17 cellular contexts compared by ENCODE assay signal in the genomic region with DNA sequence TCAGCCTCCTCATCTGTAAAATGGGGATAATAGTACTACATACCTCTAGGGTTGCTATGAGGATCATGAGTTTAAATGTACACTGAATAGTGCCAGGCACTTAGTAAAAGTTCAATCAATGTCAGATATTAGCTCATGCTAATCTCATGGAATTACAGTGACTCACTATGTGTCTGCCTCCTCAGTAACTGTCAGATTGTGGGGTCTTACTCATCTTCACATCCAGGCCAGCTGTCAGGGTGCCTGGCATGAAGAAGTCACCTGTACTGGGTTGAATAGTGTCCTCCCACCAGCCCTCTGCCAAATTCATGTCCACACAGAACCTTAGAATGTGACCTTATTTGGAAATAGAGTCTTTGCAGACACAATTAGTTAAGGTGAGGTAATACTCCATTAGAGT. TPM values are rescaled to one million over a fixed set of nuclear protein-coding genes. Genes with fewer than 3 reads are reported as not detected.
DNase-seq lines count a peak whose midpoint lies in the region; ATAC-seq and FAIRE-seq lines count a peak whose summit lies in the region.
"Had no signal": no experiment of that assay in that cellular context is flagged by ENCODE, and none has a peak within 500 bp of the region (broad histone marks: within the 10 kb centered on the region; RNA-seq: fewer than 3 reads in every experiment).

No MANE protein-coding gene starts in this region.

- no peak overlapping the region for H3K27ac Mint-ChIP-seq in activated naive CD4-positive, alpha-beta T cell treated with anti-CD3 and anti-CD28 coated beads, Interleukin-2, amount 50 U/mL, for 72 hours
- H3K27ac Mint-ChIP-seq in activated naive CD4-positive, alpha-beta T cell treated with anti-CD3 and anti-CD28 coated beads, Interleukin-2, amount 10 ng/mL, durations not matched to agents 7 days and 5 days: no peak overlapping the region
- H3K27ac Mint-ChIP-seq in stimulated activated naive CD8-positive, alpha-beta T cell treated with anti-CD3 and anti-CD28 coated beads, Interleukin-15, Interleukin-2, amounts not matched to agents 100 ng/mL and 50 ng/mL, for 24 hours: peak overlapping the region; percentile 42
- H3K27ac Mint-ChIP-seq: HFFc6; T-helper 1 cell treated with Interleukin-12 subunit alpha and Interleukin-12 subunit beta and Interleukin-4 antibody, amounts not matched to agents 30 μg/mL and 1 μg/mL, for 36 hours had no signal

- H3K36me3 Mint-ChIP-seq in activated naive CD4-positive, alpha-beta T cell treated with anti-CD3 and anti-CD28 coated beads, Interleukin-2, amount 50 U/mL, for 72 hours: peaks cover 0 to 5% of the 10 kb centered on the region in 2 donors
- no peaks in the 10 kb centered on the region for H3K36me3 Mint-ChIP-seq in activated naive CD4-positive, alpha-beta T cell treated with anti-CD3 and anti-CD28 coated beads, Interleukin-2, amount 10 ng/mL, durations not matched to agents 7 days and 5 days
- H3K36me3 Mint-ChIP-seq in stimulated activated naive CD8-positive, alpha-beta T cell treated with anti-CD3 and anti-CD28 coated beads, Interleukin-15, Interleukin-2, amounts not matched to agents 100 ng/mL and 50 ng/mL, for 24 hours (ENCODE audit: low read depth): no peaks in the 10 kb centered on the region

- H3K9me3 Mint-ChIP-seq in activated naive CD4-positive, alpha-beta T cell treated with anti-CD3 and anti-CD28 coated beads, Interleukin-2, amount 50 U/mL, for 72 hours: peaks cover 5 to 13% of the 10 kb centered on the region in 2 donors
- H3K9me3 Mint-ChIP-seq in activated naive CD4-positive, alpha-beta T cell treated with anti-CD3 and anti-CD28 coated beads, Interleukin-2, amount 10 ng/mL, durations not matched to agents 7 days and 5 days: peaks cover 3% of the 10 kb centered on the region
- peaks cover 4% of the 10 kb centered on the region for H3K9me3 Mint-ChIP-seq in stimulated activated naive CD8-positive, alpha-beta T cell treated with anti-CD3 and anti-CD28 coated beads, Interleukin-15, Interleukin-2, amounts not matched to agents 100 ng/mL and 50 ng/mL, for 24 hours
- H3K9me3 Mint-ChIP-seq: HFFc6 had no signal

- ATAC-seq in activated naive CD4-positive, alpha-beta T cell treated with anti-CD3 and anti-CD28 coated beads, Interleukin-2, amount 50 U/mL, for 72 hours: peak; percentile 55 to 56
- ATAC-seq in HG03196 (IDR thresholded peaks at IDR 0.05; ENCODE audit: unreplicated experiment): no peak
- no peak for ATAC-seq in GM18868 (IDR thresholded peaks at IDR 0.05; ENCODE audit: unreplicated experiment)

- CTCF ChIA-PET in activated naive CD4-positive, alpha-beta T cell treated with anti-CD3 and anti-CD28 coated beads, Interleukin-2, amount 10 ng/mL, durations not matched to agents 7 days and 5 days (lab: Charles Lee): no interaction called here

- H3K4me3 Mint-ChIP-seq in activated naive CD4-positive, alpha-beta T cell treated with anti-CD3 and anti-CD28 coated beads, Interleukin-2, amount 10 ng/mL, durations not matched to agents 7 days and 5 days: no peak overlapping the region
- H3K4me3 Mint-ChIP-seq in stimulated activated naive CD8-positive, alpha-beta T cell treated with anti-CD3 and anti-CD28 coated beads, Interleukin-15, Interleukin-2, amounts not matched to agents 100 ng/mL and 50 ng/mL, for 24 hours: no peak overlapping the region
- H3K4me3 Mint-ChIP-seq: CD4-positive, alpha-beta memory T cell; HFFc6; T-helper 1 cell treated with Interleukin-12 subunit alpha and Interleukin-12 subunit beta and Interleukin-4 antibody, amounts not matched to agents 30 μg/mL and 1 μg/mL, for 36 hours had no signal

- FAIRE-seq in RCC 7860 (lab: Jason Lieb, UNC): no peak

- H3K4me1 Mint-ChIP-seq in activated naive CD4-positive, alpha-beta T cell treated with anti-CD3 and anti-CD28 coated beads, Interleukin-2, amount 10 ng/mL, durations not matched to agents 7 days and 5 days: peaks cover 10% of the 10 kb centered on the region
- H3K4me1 Mint-ChIP-seq in stimulated activated naive CD8-positive, alpha-beta T cell treated with anti-CD3 and anti-CD28 coated beads, Interleukin-15, Interleukin-2, amounts not matched to agents 100 ng/mL and 50 ng/mL, for 24 hours (ENCODE audit: low read depth): peaks cover 15% of the 10 kb centered on the region

- H3K27me3 Mint-ChIP-seq in activated naive CD4-positive, alpha-beta T cell treated with anti-CD3 and anti-CD28 coated beads, Interleukin-2, amount 10 ng/mL, durations not matched to agents 7 days and 5 days: peaks cover 7% of the 10 kb centered on the region
- no peaks in the 10 kb centered on the region for H3K27me3 Mint-ChIP-seq in stimulated activated naive CD8-positive, alpha-beta T cell treated with anti-CD3 and anti-CD28 coated beads, Interleukin-15, Interleukin-2, amounts not matched to agents 100 ng/mL and 50 ng/mL, for 24 hours
- H3K27me3 Mint-ChIP-seq: CD4-positive, alpha-beta memory T cell had no signal

- no peak for DNase-seq in activated naive CD4-positive, alpha-beta T cell treated with anti-CD3 and anti-CD28 coated beads, Interleukin-2, amount 50 U/mL, for 72 hours (ENCODE audit: low spot score in 2 of 2)
- no peak for DNase-seq in activated naive CD4-positive, alpha-beta T cell treated with anti-CD3 and anti-CD28 coated beads, Interleukin-2, amount 10 ng/mL, durations not matched to agents 7 days and 5 days
- DNase-seq in RCC 7860 (ENCODE audit: low spot score): peak; percentile 35
- DNase-seq in glomerular visceral epithelial cell (ENCODE audit: extremely low spot score): peak; percentile 14
- no peak for DNase-seq in NCI-H146 (lab: John Stamatoyannopoulos, UW)
- DNase-seq: activated CD8-positive, alpha-beta memory T cell treated with anti-CD3 and anti-CD28 coated beads for 24 hours; CD4-positive, alpha-beta memory T cell; DND-41; dorsolateral prefrontal cortex; erythroblast; HFFc6; midbrain; NCI-H2029 treated with DMSO at 0.1 percent for 48 hours had no signal

RNA-seq across cellular contexts. Expression of a gene that starts 54.3 kb away (rescaled TPM):
- total RNA-seq in activated naive CD4-positive, alpha-beta T cell treated with anti-CD3 and anti-CD28 coated beads, Interleukin-2, amount 50 U/mL, for 72 hours: 10 to 100 TPM; 43.0 to 49.1 TPM

Comparison
In these comparisons a context has a peak if more than half of its experiments do, and no peak if none do; other contexts are left out.
1. ATAC-seq: peak in activated naive CD4-positive, alpha-beta T cell treated with anti-CD3 and anti-CD28 coated beads, Interleukin-2, amount 50 U/mL, for 72 hours (2 of 2); none in HG03196 (single experiment) and GM18868 (single experiment).
2. DNase-seq: peak in RCC 7860 (single experiment) and glomerular visceral epithelial cell (single experiment); none in activated naive CD4-positive, alpha-beta T cell treated with anti-CD3 and anti-CD28 coated beads, Interleukin-2, amount 50 U/mL, for 72 hours (0 of 2), activated naive CD4-positive, alpha-beta T cell treated with anti-CD3 and anti-CD28 coated beads, Interleukin-2, amount 10 ng/mL, durations not matched to agents 7 days and 5 days (single experiment) and NCI-H146 (single experiment).